Comparison of ENCODE assay signal across 9 cellular contexts in genomic region chr10:103153302-103153759, GRCh38. TPM values are rescaled to one million over a fixed set of nuclear protein-coding genes. Genes with fewer than 3 reads are reported as not detected.
DNase-seq lines count a peak whose midpoint lies in the region; ATAC-seq and TF ChIP-seq lines count a peak whose summit lies in the region.
"Had no signal": no experiment of that assay in that cellular context is flagged by ENCODE, and none has a peak within 500 bp of the region (broad histone marks: within the 10 kb centered on the region; RNA-seq: fewer than 3 reads in every experiment).

No MANE protein-coding gene starts in this region.

- no peak overlapping the region for H3K9ac ChIP-seq in muscle layer of colon (ENCODE audit: low read length)

- H3K4me1 ChIP-seq in esophagus squamous epithelium, result peaks cover 0 to 39% (median 12%) of the 10 kb centered on the region in 3 donors
- H3K4me1 ChIP-seq in muscle layer of colon (ENCODE audit: insufficient read depth, low read length), result peaks cover 18% of the 10 kb centered on the region
- peaks cover 45% of the 10 kb centered on the region for H3K4me1 ChIP-seq in vagina

- ATAC-seq in Right ventricle myocardium inferior (peak; percentile 50), GM21619 (IDR thresholded peaks at IDR 0.05; ENCODE audit: unreplicated experiment) (no peak), GM21529 (IDR thresholded peaks at IDR 0.05; ENCODE audit: unreplicated experiment) (no peak)

- H3K27ac ChIP-seq in esophagus squamous epithelium, result peak overlapping the region; percentile 5 to 78 (median 62)
- peak overlapping the region; percentile 1 for H3K27ac ChIP-seq in muscle layer of colon (ENCODE audit: low read depth, low read length)
- H3K27ac ChIP-seq in vagina, result peak overlapping the region; percentile 83

- no peak for DNase-seq in Right ventricle myocardium inferior (ENCODE audit: missing footprints)
- DNase-seq in cardiac septum (ENCODE audit: low spot score), result no peak
- DNase-seq in esophagus squamous epithelium (lab: John Stamatoyannopoulos, UW), result no peak
- no peak for DNase-seq in vagina (ENCODE audit: extremely low spot score in 2 of 2)
- DNase-seq in SIG-M5 (lab: John Stamatoyannopoulos, UW), result no peak
- DNase-seq: NCI-H2107 had no signal

- H3K4me3 ChIP-seq in esophagus squamous epithelium, result peak overlapping the region in 1 of 4 donors; percentile 41
- no peak overlapping the region for H3K4me3 ChIP-seq in muscle layer of colon (ENCODE audit: low read depth in 1 of 2, low read length in 2 of 2)
- peak overlapping the region in 1 of 2 donors; percentile 27 for H3K4me3 ChIP-seq in vagina

- H3K36me3 ChIP-seq in esophagus squamous epithelium, result peaks cover 0 to 38% (median 0%) of the 10 kb centered on the region in 3 donors
- H3K36me3 ChIP-seq in muscle layer of colon (ENCODE audit: insufficient read depth, low read length), result no peaks in the 10 kb centered on the region
- H3K36me3 ChIP-seq in vagina, result no peaks in the 10 kb centered on the region

- TF ChIP-seq CTCF in esophagus squamous epithelium (IDR thresholded peaks at IDR 0.05), result no peak
- TF ChIP-seq CTCF in vagina (IDR thresholded peaks at IDR 0.05), result no peak

- TF ChIP-seq POLR2A in esophagus squamous epithelium (IDR thresholded peaks at IDR 0.05), result no peak
- TF ChIP-seq POLR2A in vagina (IDR thresholded peaks at IDR 0.05), result no peak

- WGBS in esophagus squamous epithelium, 2 donors, result 48 to 51% methylated on average over 4 of the region's 4 CpGs

- H3K9me3 ChIP-seq in esophagus squamous epithelium, result no peaks in the 10 kb centered on the region
- H3K9me3 ChIP-seq in muscle layer of colon (ENCODE audit: low read length), result no peaks in the 10 kb centered on the region
- no peaks in the 10 kb centered on the region for H3K9me3 ChIP-seq in vagina

- intact Hi-C loops in Right ventricle myocardium inferior (cut with DNase I), result no loop called here
- intact Hi-C loops in cardiac septum (cut with DNase I), result loop anchor here (5.0 kb wide), 1 partner anchor 39 kb away; the partner anchor contains the start of gene NT5C2
- intact Hi-C loops in esophagus squamous epithelium (cut with DNase I), result no loop called here
- intact Hi-C loops in vagina (cut with DNase I), result no loop called here

- H3K27me3 ChIP-seq in esophagus squamous epithelium (no peaks in the 10 kb centered on the region), muscle layer of colon (ENCODE audit: control insufficient read depth in 1 of 2, insufficient read depth in 2 of 2, low read length in 2 of 2) (no peaks in the 10 kb centered on the region), vagina (no peaks in the 10 kb centered on the region)

RNA-seq across cellular contexts. Expression of gene NT5C2, which starts 39.7 kb away (rescaled TPM):
- total RNA-seq in Right ventricle myocardium inferior, result 52.3 TPM
- 94.0 TPM for total RNA-seq in cardiac septum
- 10 to 100 TPM; 91.2 to 98.3 (median 92.5) TPM for total RNA-seq in esophagus squamous epithelium
- total RNA-seq in vagina, result 71.2 TPM

Comparison
In these comparisons a context has a peak if more than half of its experiments do, and no peak if none do; other contexts are left out.
1. H3K27ac ChIP-seq: peak in every context shown above with its lines; median percentile 83 in vagina; 62 in esophagus squamous epithelium; 1 in muscle layer of colon.